ENCODE assay signal across 29 cellular contexts in genomic region chr5:10276691-10277090, GRCh38.
"Had no signal": no experiment of that assay in that cellular context is flagged by ENCODE, and none has a peak within 500 bp of the region (broad histone marks: within the 10 kb centered on the region; RNA-seq: fewer than 3 reads in every experiment).

No MANE protein-coding gene starts in this region.

- DNase-seq: activated CD4-positive, alpha-beta T cell treated with anti-CD3 and anti-CD28 coated beads for 1 hour; activated CD4-positive, alpha-beta T cell treated with anti-CD3 and anti-CD28 coated beads for 48 hours; activated CD4-positive, alpha-beta T cell treated with anti-CD3 and anti-CD28 coated beads, Interleukin-2, amount 50 U/mL, for 1 hour; activated CD4-positive, alpha-beta T cell treated with anti-CD3 and anti-CD28 coated beads, Interleukin-2, amount 50 U/mL, for 48 hours; activated CD8-positive, alpha-beta memory T cell treated with anti-CD3 and anti-CD28 coated beads for 24 hours; activated CD8-positive, alpha-beta T cell treated with anti-CD3 and anti-CD28 coated beads for 36 hours; activated effector memory CD4-positive, alpha-beta T cell treated with anti-CD3 and anti-CD28 coated beads, Interleukin-2, amount 50 U/mL, for 16 hours; activated naive CD4-positive, alpha-beta T cell treated with anti-CD3 and anti-CD28 coated beads for 36 hours; activated naive CD8-positive, alpha-beta T cell treated with anti-CD3 and anti-CD28 coated beads for 36 hours; activated naive CD8-positive, alpha-beta T cell treated with anti-CD3 and anti-CD28 coated beads, Interleukin-2, amount 50 U/mL, for 24 hours; activated T-cell treated with anti-CD3 and anti-CD28 coated beads, Interleukin-2, amount 50 U/mL, for 4 hours; amygdala; aorta; caudate nucleus; cortex of kidney; dorsolateral prefrontal cortex; effector memory CD4-positive, alpha-beta T cell; endodermal cell; foreskin fibroblast; gastrocnemius medialis; glutamatergic neuron; heart left ventricle; T-helper 2 cell had no signal

- H3K27me3 ChIP-seq: adrenal gland, body of pancreas, dorsolateral prefrontal cortex, gastrocnemius medialis, heart left ventricle had no signal

- H3K36me3 ChIP-seq: adrenal gland, gastrocnemius medialis had no signal

- ATAC-seq: activated CD8-positive, alpha-beta T cell treated with anti-CD3 and anti-CD28 coated beads for 36 hours; activated naive CD8-positive, alpha-beta T cell treated with anti-CD3 and anti-CD28 coated beads, Interleukin-2, amount 50 U/mL, for 24 hours; activated T-cell treated with anti-CD3 and anti-CD28 coated beads, Interleukin-2, amount 50 U/mL, for 4 hours; activated T-helper 17 cell treated with anti-CD3 and anti-CD28 coated beads, Interleukin-2, amount 50 U/mL, for 72 hours; body of pancreas; esophagus mucosa; heart left ventricle had no signal

- H3K36me3 Mint-ChIP-seq: activated naive CD4-positive, alpha-beta T cell treated with anti-CD3 and anti-CD28 coated beads, Interleukin-2, amount 50 U/mL, for 24 hours; activated naive CD8-positive, alpha-beta T cell treated with anti-CD3 and anti-CD28 coated beads for 36 hours had no signal

- H3K27ac Mint-ChIP-seq: activated CD8-positive, alpha-beta T cell treated with anti-CD3 and anti-CD28 coated beads for 36 hours; activated naive CD4-positive, alpha-beta T cell treated with anti-CD3 and anti-CD28 coated beads for 36 hours; activated naive CD4-positive, alpha-beta T cell treated with anti-CD3 and anti-CD28 coated beads, Interleukin-2, amount 50 U/mL, for 24 hours; activated naive CD8-positive, alpha-beta T cell treated with anti-CD3 and anti-CD28 coated beads for 36 hours; activated naive CD8-positive, alpha-beta T cell treated with anti-CD3 and anti-CD28 coated beads, Interleukin-2, amount 50 U/mL, for 24 hours; activated T-helper 17 cell treated with anti-CD3 and anti-CD28 coated beads, Interleukin-2, amount 50 U/mL, for 72 hours had no signal

- H3K27me3 Mint-ChIP-seq: activated naive CD4-positive, alpha-beta T cell treated with anti-CD3 and anti-CD28 coated beads, Interleukin-2, amount 50 U/mL, for 24 hours; activated T-helper 17 cell treated with anti-CD3 and anti-CD28 coated beads, Interleukin-2, amount 50 U/mL, for 72 hours had no signal

- H3K4me3 Mint-ChIP-seq: activated CD8-positive, alpha-beta T cell treated with anti-CD3 and anti-CD28 coated beads for 36 hours; activated naive CD4-positive, alpha-beta T cell treated with anti-CD3 and anti-CD28 coated beads for 36 hours; activated naive CD4-positive, alpha-beta T cell treated with anti-CD3 and anti-CD28 coated beads, Interleukin-2, amount 50 U/mL, for 24 hours; activated naive CD8-positive, alpha-beta T cell treated with anti-CD3 and anti-CD28 coated beads for 36 hours; activated naive CD8-positive, alpha-beta T cell treated with anti-CD3 and anti-CD28 coated beads, Interleukin-2, amount 50 U/mL, for 24 hours; activated T-cell treated with anti-CD3 and anti-CD28 coated beads, Interleukin-2, amount 50 U/mL, for 4 hours; activated T-helper 17 cell treated with anti-CD3 and anti-CD28 coated beads, Interleukin-2, amount 50 U/mL, for 72 hours; endodermal cell had no signal

- H3K9me3 ChIP-seq: adrenal gland, body of pancreas, gastrocnemius medialis had no signal

- H3K4me3 ChIP-seq: adrenal gland, body of pancreas, dorsolateral prefrontal cortex, gastrocnemius medialis, heart left ventricle had no signal

- H3K9me3 Mint-ChIP-seq: activated CD8-positive, alpha-beta T cell treated with anti-CD3 and anti-CD28 coated beads for 36 hours; activated naive CD4-positive, alpha-beta T cell treated with anti-CD3 and anti-CD28 coated beads, Interleukin-2, amount 50 U/mL, for 24 hours; activated naive CD8-positive, alpha-beta T cell treated with anti-CD3 and anti-CD28 coated beads, Interleukin-2, amount 50 U/mL, for 24 hours; activated T-cell treated with anti-CD3 and anti-CD28 coated beads, Interleukin-2, amount 50 U/mL, for 4 hours; activated T-helper 17 cell treated with anti-CD3 and anti-CD28 coated beads, Interleukin-2, amount 50 U/mL, for 72 hours; endodermal cell had no signal

- H3K27ac ChIP-seq: adrenal gland, body of pancreas, dorsolateral prefrontal cortex, gastrocnemius medialis, heart left ventricle had no signal

- H3K4me1 ChIP-seq: adrenal gland, gastrocnemius medialis, heart left ventricle had no signal

- FAIRE-seq: colon had no signal
